ENCODE assay signal across 8 cellular contexts in genomic region chr21:29196664-29197052, GRCh38.
DNase-seq lines count a peak whose midpoint lies in the region; ATAC-seq and TF ChIP-seq lines count a peak whose summit lies in the region.

No MANE protein-coding gene starts in this region.

- peak overlapping the region; percentile 92 for H3K27ac Mint-ChIP-seq in activated CD8-positive, alpha-beta T cell treated with anti-CD3 and anti-CD28 coated beads for 36 hours
- H3K27ac Mint-ChIP-seq in natural killer cell, result peak overlapping the region; percentile 69 to 85

- peak overlapping the region; percentile 70 for H3K4me3 Mint-ChIP-seq in activated CD8-positive, alpha-beta T cell treated with anti-CD3 and anti-CD28 coated beads for 36 hours
- peak overlapping the region; percentile 73 for H3K4me3 Mint-ChIP-seq in natural killer cell

- CTCF ChIA-PET in activated CD8-positive, alpha-beta T cell treated with anti-CD3 and anti-CD28 coated beads for 36 hours (lab: Charles Lee), result interaction anchor here (0.6 to 1.6 kb wide), 6 partner anchors 9 to 174 kb away, joined by 3 to 6 read pairs (median 4); no protein-coding TSS in a partner anchor

- H3K9me3 Mint-ChIP-seq in activated CD8-positive, alpha-beta T cell treated with anti-CD3 and anti-CD28 coated beads for 36 hours, result peaks cover 36% of the 10 kb centered on the region
- H3K9me3 Mint-ChIP-seq in natural killer cell, result peaks cover 0 to 3% of the 10 kb centered on the region in 2 donors

- POLR2A ChIA-PET in activated CD8-positive, alpha-beta T cell treated with anti-CD3 and anti-CD28 coated beads for 36 hours (lab: Charles Lee), result interaction anchor here (1.3 kb wide), 1 partner anchor 103 kb away, joined by 3 read pairs; no protein-coding TSS in a partner anchor

- ATAC-seq in GM18505 (IDR thresholded peaks at IDR 0.05; ENCODE audit: unreplicated experiment) (peak; percentile 19), HG02763 (IDR thresholded peaks at IDR 0.05; ENCODE audit: unreplicated experiment) (peak; percentile 10), natural killer cell (no peak), HG02623 (IDR thresholded peaks at IDR 0.05; ENCODE audit: unreplicated experiment) (no peak)
- ATAC-seq in activated CD8-positive, alpha-beta T cell treated with anti-CD3 and anti-CD28 coated beads for 36 hours, result peak; percentile 42

- peaks cover 29% of the 10 kb centered on the region for H3K4me1 Mint-ChIP-seq in activated CD8-positive, alpha-beta T cell treated with anti-CD3 and anti-CD28 coated beads for 36 hours (ENCODE audit: low read depth)
- peaks cover 19% of the 10 kb centered on the region in 2 donors for H3K4me1 Mint-ChIP-seq in natural killer cell

- no peak for DNase-seq in activated CD8-positive, alpha-beta T cell treated with anti-CD3 and anti-CD28 coated beads for 36 hours
- DNase-seq in natural killer cell (no peak), NCI-H2081 (lab: John Stamatoyannopoulos, UW) (no peak), NCI-H1092 (lab: John Stamatoyannopoulos, UW) (no peak), SK-N-DZ (ENCODE audit: low spot score) (no peak)

- intact Hi-C loops in activated CD8-positive, alpha-beta T cell treated with anti-CD3 and anti-CD28 coated beads for 36 hours (cut with micrococcal nuclease), result loop anchor here (5.0 to 10.0 kb wide), 2 partner anchors 101 to 148 kb away; partner anchors contain the start of gene BACH1
- intact Hi-C loops in natural killer cell (cut with micrococcal nuclease), result loop anchor here (10.0 kb wide), 1 partner anchor 98 kb away; the partner anchor contains the start of gene BACH1

- no peak for TF ChIP-seq CTCF in activated CD8-positive, alpha-beta T cell treated with anti-CD3 and anti-CD28 coated beads for 36 hours (IDR thresholded peaks at IDR 0.05)
- no peak for TF ChIP-seq CTCF in natural killer cell (IDR thresholded peaks at IDR 0.05)

- no peaks in the 10 kb centered on the region for H3K27me3 Mint-ChIP-seq in activated CD8-positive, alpha-beta T cell treated with anti-CD3 and anti-CD28 coated beads for 36 hours
- H3K27me3 Mint-ChIP-seq in natural killer cell (ENCODE audit: low read depth in 2 of 2), result peaks cover 13 to 14% of the 10 kb centered on the region in 2 donors

- no peak for TF ChIP-seq POLR2A in GM18505 (IDR thresholded peaks at IDR 0.05; ENCODE audit: borderline replicate concordance, extremely low read depth, insufficient read depth, insufficient read length)

- peaks cover 18% of the 10 kb centered on the region for H3K36me3 Mint-ChIP-seq in activated CD8-positive, alpha-beta T cell treated with anti-CD3 and anti-CD28 coated beads for 36 hours (ENCODE audit: low read depth)
- H3K36me3 Mint-ChIP-seq in natural killer cell, result peaks cover 19% of the 10 kb centered on the region

Comparison
In these comparisons a context has a peak if more than half of its experiments do, and no peak if none do; other contexts are left out.
1. ATAC-seq: peak in GM18505 (single experiment), HG02763 (single experiment) and activated CD8-positive, alpha-beta T cell treated with anti-CD3 and anti-CD28 coated beads for 36 hours (single experiment); none in natural killer cell (0 of 3) and HG02623 (single experiment).